Comparison of ENCODE assay signal across 1 cellular context in genomic region chr9:81689343-81690175, GRCh38.
TF ChIP-seq lines count a peak whose summit lies in the region.

Gene TLE1, minus strand, starts transcription at chr9:81689547. Its CDS starts 1,307 bp downstream, at chr9:81688240.

TF ChIP-seq in GM12878, 131 proteins besides CTCF, POLR2A, EP300 and RAD21 (continued from another document):
- TF ChIP-seq RELB (IDR thresholded peaks at IDR 0.05; ENCODE audit: low read depth) (no peak), POU2F2 (IDR thresholded peaks at IDR 0.05; ENCODE audit: borderline replicate concordance, low read depth, low read length) (no peak), PBX3 (IDR thresholded peaks at IDR 0.05; ENCODE audit: insufficient replicate concordance, low read depth, low read length) (peak; percentile 91)
